In the genomic region with DNA sequence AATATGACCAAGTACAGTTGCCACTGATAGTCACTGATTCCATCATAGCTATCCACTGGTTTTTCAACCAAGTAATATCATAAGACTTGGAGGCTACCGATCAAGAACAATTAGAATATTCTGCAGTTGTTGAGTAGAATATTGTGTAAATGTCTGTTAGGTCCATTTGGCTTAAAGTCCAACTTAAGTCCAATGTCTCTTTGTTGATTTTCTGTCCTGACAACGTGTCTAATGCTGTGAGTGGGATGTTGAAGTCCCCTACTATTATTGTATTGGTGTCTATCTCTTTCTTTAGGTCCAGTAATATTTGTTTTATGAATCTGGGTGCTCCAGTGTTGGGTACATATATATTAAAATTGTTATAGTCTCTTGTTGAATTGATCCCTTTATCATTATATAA, we compare ENCODE assay signal across 40 cellular contexts. TPM values are rescaled to one million over a fixed set of nuclear protein-coding genes. Genes with fewer than 3 reads are reported as not detected.
"Had no signal": no experiment of that assay in that cellular context is flagged by ENCODE, and none has a peak within 500 bp of the region (broad histone marks: within the 10 kb centered on the region; RNA-seq: fewer than 3 reads in every experiment).

No MANE protein-coding gene starts in this region.

- H3K27ac ChIP-seq: adrenal gland, ascending aorta, body of pancreas, brain microvascular endothelial cell, breast epithelium, cardiac muscle cell had no signal

- H3K27me3 ChIP-seq: adrenal gland, ascending aorta, body of pancreas, brain microvascular endothelial cell, breast epithelium, cardiac muscle cell had no signal

- H3K9me3 ChIP-seq: adrenal gland had no signal

- ATAC-seq: activated naive CD4-positive, alpha-beta T cell treated with anti-CD3 and anti-CD28 coated beads, Interleukin-2, amount 50 U/mL, for 72 hours; activated naive CD8-positive, alpha-beta T cell treated with anti-CD3 and anti-CD28 coated beads, Interleukin-2, amount 50 U/mL, for 24 hours; activated T-cell treated with anti-CD3 and anti-CD28 coated beads, Interleukin-2, amount 50 U/mL, for 4 hours; activated T-cell treated with anti-CD3 and anti-CD28 coated beads, Interleukin-2, amount 50 U/mL, for 72 hours; activated T-helper 17 cell treated with anti-CD3 and anti-CD28 coated beads, Interleukin-2, amount 50 U/mL, for 72 hours; body of pancreas had no signal

- H3K4me3 ChIP-seq: adrenal gland, ascending aorta, body of pancreas, breast epithelium, cardiac muscle cell had no signal

- H3K36me3 ChIP-seq: adrenal gland, ascending aorta, brain microvascular endothelial cell, breast epithelium, cardiac muscle cell had no signal

- FAIRE-seq: astrocyte, bronchial epithelial cell had no signal

- DNase-seq: activated effector memory CD4-positive, alpha-beta T cell treated with anti-CD3 and anti-CD28 coated beads, Interleukin-2, amount 50 U/mL, for 16 hours; activated effector memory CD4-positive, alpha-beta T cell treated with Interleukin-2 at 50 U/mL for 16 hours; activated gamma-delta T cell; activated gamma-delta T cell treated with Interleukin-2 at 50 U/mL for 16 hours; activated naive CD4-positive, alpha-beta T cell; activated naive CD4-positive, alpha-beta T cell treated with anti-CD3 and anti-CD28 coated beads for 36 hours; activated naive CD4-positive, alpha-beta T cell treated with anti-CD3 and anti-CD28 coated beads, Interleukin-2, amount 10 ng/mL, durations not matched to agents 7 days and 5 days; activated naive CD4-positive, alpha-beta T cell treated with anti-CD3 and anti-CD28 coated beads, Interleukin-2, amount 50 U/mL, for 16 hours; activated naive CD4-positive, alpha-beta T cell treated with Interleukin-2 at 50 U/mL for 16 hours; activated naive CD8-positive, alpha-beta T cell treated with anti-CD3 and anti-CD28 coated beads for 36 hours; activated naive CD8-positive, alpha-beta T cell treated with anti-CD3 and anti-CD28 coated beads, Interleukin-2, amount 10 ng/mL, durations not matched to agents 7 days and 5 days; activated naive CD8-positive, alpha-beta T cell treated with anti-CD3 and anti-CD28 coated beads, Interleukin-2, amount 50 U/mL, for 24 hours; activated T-cell treated with anti-CD3 and anti-CD28 coated beads, Interleukin-2, amount 50 U/mL, for 1 hour; activated T-cell treated with anti-CD3 and anti-CD28 coated beads, Interleukin-2, amount 50 U/mL, for 24 hours; activated T-cell treated with anti-CD3 and anti-CD28 coated beads, Interleukin-2, amount 50 U/mL, for 4 hours; activated T-cell treated with anti-CD3 and anti-CD28 coated beads, Interleukin-2, amount 50 U/mL, for 48 hours; activated T-cell treated with anti-CD3 and anti-CD28 coated beads, Interleukin-2, amount 50 U/mL, for 72 hours; adrenal gland; amniotic stem cell; amygdala; anterior cingulate cortex; aorta; body of pancreas; brain microvascular endothelial cell; caudate nucleus; central memory CD4-positive, alpha-beta T cell; cerebellar nuclear complex had no signal

- H3K4me1 ChIP-seq: adrenal gland, ascending aorta, body of pancreas, breast epithelium had no signal

RNA-seq across cellular contexts. Expression of a gene that starts 42.7 kb away (rescaled TPM):
- total RNA-seq: activated naive CD4-positive, alpha-beta T cell treated with anti-CD3 and anti-CD28 coated beads for 36 hours; activated naive CD4-positive, alpha-beta T cell treated with anti-CD3 and anti-CD28 coated beads, Interleukin-2, amount 50 U/mL, for 72 hours; activated naive CD8-positive, alpha-beta T cell treated with anti-CD3 and anti-CD28 coated beads for 36 hours; activated naive CD8-positive, alpha-beta T cell treated with anti-CD3 and anti-CD28 coated beads, Interleukin-2, amount 10 ng/mL, durations not matched to agents 7 days and 5 days; activated T-cell treated with anti-CD3 and anti-CD28 coated beads, Interleukin-2, amount 50 U/mL, for 4 hours; activated T-cell treated with anti-CD3 and anti-CD28 coated beads, Interleukin-2, amount 50 U/mL, for 72 hours; activated T-helper 1 cell treated with anti-CD3 and anti-CD28 coated beads, Interleukin-12 subunit alpha, Interleukin-12 subunit beta, Interleukin-2, Interleukin-4 antibody, amounts not matched to agents 30 ng/mL and 10 ng/mL and 1 ng/mL, durations not matched to agents 14 hours and 24 hours and 36 hours; activated T-helper 17 cell treated with anti-CD3 and anti-CD28 coated beads, Interleukin-2, amount 50 U/mL, for 72 hours; activated T-helper 2 cell treated with anti-CD3 and anti-CD28 coated beads, Interferon-gamma antibody, Interleukin-2, Interleukin-4, amounts not matched to agents 10 μg/mL and 5 μg/mL and 100 μg/mL, durations not matched to agents 14 hours and 24 hours and 36 hours; adrenal gland; aorta; ascending aorta; astrocyte; body of pancreas; breast epithelium; bronchial epithelial cell; cardiac muscle cell; cardiac septum; cerebellum; chondrocyte had no signal
- polyA plus RNA-seq: adipose tissue, adrenal gland, aorta, cardiac muscle cell had no signal
